In genomic region chr16:87387942-87388817, GRCh38 we compare ENCODE assay signal across 8 cellular contexts. TPM values are rescaled to one million over a fixed set of nuclear protein-coding genes. Genes with fewer than 3 reads are reported as not detected.
DNase-seq lines count a peak whose midpoint lies in the region; ATAC-seq and TF ChIP-seq lines count a peak whose summit lies in the region.

No MANE protein-coding gene starts in this region.

- H2AFZ ChIP-seq in hepatocyte = no peak overlapping the region

- no peaks in the 10 kb centered on the region for H3K9me3 ChIP-seq in hepatocyte (ENCODE audit: low read depth)
- H3K9me3 ChIP-seq in aorta (ENCODE audit: control insufficient read depth, low read length) = no peaks in the 10 kb centered on the region

- no peak overlapping the region for H3K9ac ChIP-seq in rectal smooth muscle tissue (ENCODE audit: low read length)

- intact Hi-C loops in aorta (cut with DNase I) = loop anchor here (10.0 kb wide), 2 partner anchors 453 to 823 kb away; partner anchors contain the start of gene FOXC2 (in 1 of the 2)

- H3K79me2 ChIP-seq in hepatocyte = peaks cover 5% of the 10 kb centered on the region

- peak; percentile 78 for DNase-seq in NCI-H2029 treated with DMSO at 0.1 percent for 48 hours (lab: John Stamatoyannopoulos, UW)
- peak; percentile 73 for DNase-seq in T-helper 9 cell
- DNase-seq in astrocyte of the hippocampus (ENCODE audit: low read depth, low spot score) = peak; percentile 97
- peak; percentile 97 for DNase-seq in hepatocyte (ENCODE audit: low spot score)
- DNase-seq in aorta = peak; percentile 93 to 95

- H3K4me1 ChIP-seq in hepatocyte (ENCODE audit: insufficient read depth) (peaks cover 13% of the 10 kb centered on the region), rectal smooth muscle tissue (ENCODE audit: control insufficient read depth, insufficient read depth, low read length) (peaks cover 12% of the 10 kb centered on the region), aorta (ENCODE audit: control insufficient read depth in 1 of 2, insufficient read depth in 2 of 2, low read length in 2 of 2) (peaks cover 0 to 4% of the 10 kb centered on the region in 2 donors)

- TF ChIP-seq CTCF in hepatocyte (IDR thresholded peaks at IDR 0.05; ENCODE audit: poor library complexity) = no peak

- H3K4me3 ChIP-seq in hepatocyte (no peak overlapping the region), rectal smooth muscle tissue (ENCODE audit: low read length) (peak overlapping the region; percentile 44), aorta (ENCODE audit: low read length in 2 of 2) (peak overlapping the region in 1 of 2 donors; percentile 13)

- no peaks in the 10 kb centered on the region for H3K27me3 ChIP-seq in hepatocyte
- no peaks in the 10 kb centered on the region for H3K27me3 ChIP-seq in rectal smooth muscle tissue (ENCODE audit: control insufficient read depth, insufficient read depth, low read length)
- H3K27me3 ChIP-seq in aorta (ENCODE audit: control insufficient read depth in 1 of 2, insufficient read depth in 2 of 2, low read length in 1 of 2) = peaks cover 0 to 2% of the 10 kb centered on the region in 2 donors

- peak overlapping the region; percentile 86 for H3K27ac ChIP-seq in hepatocyte
- H3K27ac ChIP-seq in rectal smooth muscle tissue (ENCODE audit: low read depth, low read length) = peak overlapping the region; percentile 85
- H3K27ac ChIP-seq in aorta (ENCODE audit: low read depth in 1 of 2, low read length in 2 of 2) = peak overlapping the region; percentile 50 to 97

- no peaks in the 10 kb centered on the region for H3K9me2 ChIP-seq in hepatocyte (replicated peaks; ENCODE audit: insufficient read depth)

- H3K36me3 ChIP-seq in hepatocyte (replicated peaks; ENCODE audit: insufficient read depth, low read depth) (no peaks in the 10 kb centered on the region), rectal smooth muscle tissue (ENCODE audit: control insufficient read depth, insufficient read depth, low read length) (no peaks in the 10 kb centered on the region), aorta (ENCODE audit: control insufficient read depth in 1 of 2, insufficient read depth in 2 of 2, low read length in 1 of 2) (no peaks in the 10 kb centered on the region)

- H4K20me1 ChIP-seq in hepatocyte (ENCODE audit: insufficient read depth, poor library complexity, severe bottlenecking) = peaks cover 3% of the 10 kb centered on the region

- ATAC-seq in GM18517 (IDR thresholded peaks at IDR 0.05; ENCODE audit: unreplicated experiment) = peak; percentile 62
- peak; percentile 33 for ATAC-seq in HG03039 (IDR thresholded peaks at IDR 0.05; ENCODE audit: unreplicated experiment)
- ATAC-seq in aorta (ENCODE audit: low FRiP score) = peak; percentile 84

- WGBS in hepatocyte (ENCODE audit: low lambda C conversion rate, missing lambda C conversion rate) = 14% methylated on average over 18 of the region's 18 CpGs
- 7% methylated on average over 18 of the region's 18 CpGs for WGBS in aorta, 2 donors

- H3K4me2 ChIP-seq in hepatocyte = peak overlapping the region; percentile 62

RNA-seq across cellular contexts. Expression of gene MAP1LC3B, which starts 4.0 kb away (rescaled TPM):
- 73.3 and 76.4 TPM in 2 replicates for total RNA-seq in hepatocyte
- 125 and 134 TPM in 2 replicates for polyA plus RNA-seq in hepatocyte
- total RNA-seq in aorta = 10 to 100 TPM; 57.0 to 60.8 TPM
- 10 to 100 TPM; 60.6 to 61.7 TPM for polyA plus RNA-seq in aorta

RNA-seq across cellular contexts. Expression of gene FBXO31, which starts 4.6 kb away (rescaled TPM):
- total RNA-seq in hepatocyte (11.0 and 16.5 TPM in 2 replicates), aorta (10 to 100 TPM; 53.2 to 57.9 TPM)
- polyA plus RNA-seq in hepatocyte (25.3 and 28.9 TPM in 2 replicates), aorta (10 to 100 TPM in 1 of 2 donors, 1 to 10 TPM in 1; 6.0 to 28.9 TPM)

Comparison
In these comparisons a context has a peak if more than half of its experiments do, and no peak if none do; other contexts are left out.
1. ATAC-seq: peak in every context shown above with its lines; median percentile 84 in aorta; 62 in GM18517; 33 in HG03039.